In genomic region chr4:143643399-143643798, GRCh38 we compare ENCODE assay signal across 26 cellular contexts.
"Had no signal": no experiment of that assay in that cellular context is flagged by ENCODE, and none has a peak within 500 bp of the region (broad histone marks: within the 10 kb centered on the region; RNA-seq: fewer than 3 reads in every experiment).

No MANE protein-coding gene starts in this region.

- ATAC-seq: activated CD4-positive, CD25-positive, alpha-beta regulatory T cell treated with anti-CD3 and anti-CD28 coated beads, Interleukin-2, amount 50 U/mL, for 24 hours; activated CD8-positive, alpha-beta memory T cell treated with anti-CD3 and anti-CD28 coated beads, Interleukin-2, amount 10 ng/mL, durations not matched to agents 7 days and 5 days; activated CD8-positive, alpha-beta T cell treated with anti-CD3 and anti-CD28 coated beads for 36 hours; activated naive CD4-positive, alpha-beta T cell treated with anti-CD3 and anti-CD28 coated beads, Interleukin-2, amount 50 U/mL, for 72 hours; effector memory CD8-positive, alpha-beta T cell; foreskin keratinocyte; gastroesophageal sphincter; heart right ventricle had no signal

- H3K4me3 ChIP-seq: ascending aorta, esophagus muscularis mucosa, gastroesophageal sphincter, heart right ventricle, hepatocyte had no signal

- H3K27ac ChIP-seq: ascending aorta, esophagus muscularis mucosa, foreskin keratinocyte, gastroesophageal sphincter, heart right ventricle, hepatocyte, WERI-Rb-1 had no signal

- DNase-seq: activated B cell treated with CpG ODN at 0.5 μM for 24 hours; activated CD4-positive, alpha-beta T cell treated with anti-CD3 and anti-CD28 coated beads for 48 hours; activated CD4-positive, alpha-beta T cell treated with anti-CD3 and anti-CD28 coated beads, Interleukin-2, amount 50 U/mL, for 1 hour; activated CD4-positive, alpha-beta T cell treated with anti-CD3 and anti-CD28 coated beads, Interleukin-2, amount 50 U/mL, for 48 hours; activated CD8-positive, alpha-beta memory T cell treated with anti-CD3 and anti-CD28 coated beads, Interleukin-2, amount 10 ng/mL, durations not matched to agents 7 days and 5 days; activated CD8-positive, alpha-beta memory T cell treated with anti-CD3 and anti-CD28 coated beads, Interleukin-2, amount 50 U/mL, for 4 hours; activated CD8-positive, alpha-beta T cell treated with anti-CD3 and anti-CD28 coated beads for 36 hours; activated effector memory CD4-positive, alpha-beta T cell treated with anti-CD3 and anti-CD28 coated beads, Interleukin-2, amount 50 U/mL, for 16 hours; activated naive CD4-positive, alpha-beta T cell treated with anti-CD3 and anti-CD28 coated beads, Interleukin-2, amount 10 ng/mL, durations not matched to agents 7 days and 5 days; activated naive CD8-positive, alpha-beta T cell treated with anti-CD3 and anti-CD28 coated beads, Interleukin-2, amount 10 ng/mL, durations not matched to agents 7 days and 5 days; activated T-cell treated with anti-CD3 and anti-CD28 coated beads, Interleukin-2, amount 50 U/mL, for 1 hour; activated T-cell treated with anti-CD3 and anti-CD28 coated beads, Interleukin-2, amount 50 U/mL, for 48 hours; cortex of kidney; effector CD4-positive, alpha-beta T cell; effector memory CD8-positive, alpha-beta T cell; erythroblast; foreskin keratinocyte; heart right ventricle; T1000; WERI-Rb-1 had no signal
